1 cellular context compared by ENCODE assay signal in genomic region chr12:3712209-3712992, GRCh38.
A peak's percentile ranks its signal among the peaks of the same experiment; 100 is the strongest.
TF ChIP-seq lines count a peak whose summit lies in the region.

No MANE protein-coding gene starts in this region.

TF ChIP-seq in HEK293, 187 proteins besides CTCF, POLR2A, EP300 and RAD21:
- TF ChIP-seq ZIC2 (tag by site-specific recombination; IDR thresholded peaks at IDR 0.05) (peak; percentile 12; the same call in 1 of the 2 replicates), ZSCAN16 (tag by site-specific recombination; IDR thresholded peaks at IDR 0.05) (no peak), ZNF354C (tag by site-specific recombination; IDR thresholded peaks at IDR 0.05; ENCODE audit: borderline replicate concordance, low read depth) (no peak)
- TF ChIP-seq, protein P1, sequence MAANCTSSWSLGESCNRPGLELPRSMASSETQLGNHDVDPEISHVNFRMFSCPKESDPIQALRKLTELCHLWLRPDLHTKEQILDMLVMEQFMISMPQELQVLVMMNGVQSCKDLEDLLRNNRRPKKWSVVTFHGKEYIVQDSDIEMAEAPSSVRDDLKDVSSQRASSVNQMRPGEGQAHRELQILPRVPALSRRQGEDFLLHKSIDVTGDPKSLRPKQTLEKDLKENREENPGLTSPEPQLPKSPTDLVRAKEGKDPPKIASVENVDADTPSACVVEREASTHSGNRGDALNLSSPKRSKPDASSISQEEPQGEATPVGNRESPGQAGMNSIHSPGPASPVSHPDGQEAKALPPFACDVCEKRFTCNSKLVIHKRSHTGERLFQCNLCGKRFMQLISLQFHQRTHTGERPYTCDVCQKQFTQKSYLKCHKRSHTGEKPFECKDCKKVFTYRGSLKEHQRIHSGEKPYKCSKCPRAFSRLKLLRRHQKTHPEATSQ (tag by site-specific recombination; IDR thresholded peaks at IDR 0.05), result no peak
- TF ChIP-seq, protein P2, sequence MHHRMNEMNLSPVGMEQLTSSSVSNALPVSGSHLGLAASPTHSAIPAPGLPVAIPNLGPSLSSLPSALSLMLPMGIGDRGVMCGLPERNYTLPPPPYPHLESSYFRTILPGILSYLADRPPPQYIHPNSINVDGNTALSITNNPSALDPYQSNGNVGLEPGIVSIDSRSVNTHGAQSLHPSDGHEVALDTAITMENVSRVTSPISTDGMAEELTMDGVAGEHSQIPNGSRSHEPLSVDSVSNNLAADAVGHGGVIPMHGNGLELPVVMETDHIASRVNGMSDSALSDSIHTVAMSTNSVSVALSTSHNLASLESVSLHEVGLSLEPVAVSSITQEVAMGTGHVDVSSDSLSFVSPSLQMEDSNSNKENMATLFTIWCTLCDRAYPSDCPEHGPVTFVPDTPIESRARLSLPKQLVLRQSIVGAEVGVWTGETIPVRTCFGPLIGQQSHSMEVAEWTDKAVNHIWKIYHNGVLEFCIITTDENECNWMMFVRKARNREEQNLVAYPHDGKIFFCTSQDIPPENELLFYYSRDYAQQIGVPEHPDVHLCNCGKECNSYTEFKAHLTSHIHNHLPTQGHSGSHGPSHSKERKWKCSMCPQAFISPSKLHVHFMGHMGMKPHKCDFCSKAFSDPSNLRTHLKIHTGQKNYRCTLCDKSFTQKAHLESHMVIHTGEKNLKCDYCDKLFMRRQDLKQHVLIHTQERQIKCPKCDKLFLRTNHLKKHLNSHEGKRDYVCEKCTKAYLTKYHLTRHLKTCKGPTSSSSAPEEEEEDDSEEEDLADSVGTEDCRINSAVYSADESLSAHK (tag by site-specific recombination; IDR thresholded peaks at IDR 0.05), result no peak
